ENCODE assay signal across 8 cellular contexts in the genomic region with DNA sequence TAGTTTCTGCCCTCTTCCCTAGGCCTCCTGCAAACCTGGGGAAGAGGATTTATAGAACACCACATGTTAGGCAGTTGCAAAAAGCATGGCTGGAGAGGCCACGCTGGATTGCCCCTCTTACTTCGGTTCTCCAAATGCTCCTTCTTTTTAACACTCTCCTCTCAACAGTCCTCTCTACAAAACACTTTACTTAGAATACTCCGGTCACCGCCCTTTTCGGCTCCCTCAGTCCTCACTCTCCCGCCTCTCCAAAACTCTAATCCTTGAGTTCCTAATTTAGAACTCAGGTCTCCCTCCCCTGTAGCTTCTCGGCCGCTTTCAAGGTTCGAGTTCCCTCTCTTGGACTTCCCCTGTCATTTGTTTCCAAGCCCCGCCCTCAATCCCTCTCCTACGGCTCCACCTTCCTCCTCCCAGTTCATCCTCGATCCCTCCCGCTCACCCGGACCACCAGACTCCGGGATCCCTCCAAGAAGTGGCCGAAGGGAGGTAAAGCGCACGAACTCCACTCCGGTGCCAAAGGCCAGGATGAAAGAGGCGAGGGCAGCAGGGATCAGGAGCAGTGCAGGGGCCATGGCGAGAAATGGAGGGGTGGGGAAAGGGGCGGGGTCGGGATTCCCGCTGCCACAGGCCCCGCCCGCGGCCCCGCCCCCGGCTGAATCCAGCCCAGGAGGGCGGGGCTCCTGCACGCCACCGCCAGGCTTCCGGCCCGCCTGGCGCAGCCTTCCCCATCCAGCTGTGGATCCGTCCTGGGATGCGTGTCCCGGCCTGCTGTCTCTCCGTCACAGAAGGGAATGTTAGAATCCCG.
A peak's percentile ranks its signal among the peaks of the same experiment; 100 is the strongest.
DNase-seq lines count a peak whose midpoint lies in the region; ATAC-seq and FAIRE-seq lines count a peak whose summit lies in the region.

A gene with protein sequence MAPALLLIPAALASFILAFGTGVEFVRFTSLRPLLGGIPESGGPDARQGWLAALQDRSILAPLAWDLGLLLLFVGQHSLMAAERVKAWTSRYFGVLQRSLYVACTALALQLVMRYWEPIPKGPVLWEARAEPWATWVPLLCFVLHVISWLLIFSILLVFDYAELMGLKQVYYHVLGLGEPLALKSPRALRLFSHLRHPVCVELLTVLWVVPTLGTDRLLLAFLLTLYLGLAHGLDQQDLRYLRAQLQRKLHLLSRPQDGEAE (minus strand): TSS at position 582 of the 805 bp plus-strand sequence. CDS start 10 bp downstream, at position 572.

- peak; percentile 94 for FAIRE-seq in G401.6 (lab: Jason Lieb, UNC)

- ATAC-seq in HG03108 (IDR thresholded peaks at IDR 0.05; ENCODE audit: unreplicated experiment): peak; percentile 26
- peak; percentile 25 to 28 for ATAC-seq in activated CD4-positive, CD25-positive, alpha-beta regulatory T cell treated with anti-CD3 and anti-CD28 coated beads, Interleukin-2, amount 50 U/mL, for 24 hours
- no peak for ATAC-seq in GM18519 (IDR thresholded peaks at IDR 0.05; ENCODE audit: low FRiP score, unreplicated experiment)

- DNase-seq in NCI-H446 treated with DMSO at 0.1 percent for 48 hours (lab: John Stamatoyannopoulos, UW) (peak; percentile 69), cerebellar cortex (ENCODE audit: low spot score) (peak; percentile 91), islet precursor cell (peak; percentile 93)
- peak; percentile 63 to 81 for DNase-seq in stimulated activated CD4-positive, alpha-beta T cell treated with anti-CD3 and anti-CD28 coated beads, Interleukin-12 subunit alpha, Interleukin-12 subunit beta, amount 100 ng/mL, for 24 hours (ENCODE audit: low read depth in 2 of 2)
